Comparison of ENCODE assay signal across 9 cellular contexts in genomic region chr10:124259139-124259825, GRCh38.
DNase-seq lines count a peak whose midpoint lies in the region; ATAC-seq and TF ChIP-seq lines count a peak whose summit lies in the region.
"Had no signal": no experiment of that assay in that cellular context is flagged by ENCODE, and none has a peak within 500 bp of the region (broad histone marks: within the 10 kb centered on the region; RNA-seq: fewer than 3 reads in every experiment).

No MANE protein-coding gene starts in this region.

- H3K27ac ChIP-seq in 22Rv1, result no peak overlapping the region
- H3K27ac ChIP-seq in DND-41 (ENCODE audit: low read length), result no peak overlapping the region
- no peak overlapping the region for H3K27ac ChIP-seq in OCI-LY1 (ENCODE audit: low read depth, low read length, poor library complexity, severe bottlenecking)

- H3K4me2 ChIP-seq in DND-41 (ENCODE audit: insufficient read depth, low read length) (no peak overlapping the region), OCI-LY1 (ENCODE audit: low read length) (no peak overlapping the region)

- no peaks in the 10 kb centered on the region for H4K20me1 ChIP-seq in DND-41 (ENCODE audit: insufficient read depth, low read length)
- no peaks in the 10 kb centered on the region for H4K20me1 ChIP-seq in OCI-LY1 (ENCODE audit: insufficient read depth, low read length)

- H3K36me3 ChIP-seq in DND-41 (ENCODE audit: insufficient read depth, low read length) (no peaks in the 10 kb centered on the region), OCI-LY1 (ENCODE audit: insufficient read depth, low read length) (no peaks in the 10 kb centered on the region; the same call in 1 of the 2 replicates)

- TF ChIP-seq CTCF in 22Rv1 (IDR thresholded peaks at IDR 0.05) (peak; percentile 23), DND-41 (IDR thresholded peaks at IDR 0.05; ENCODE audit: borderline replicate concordance, extremely low read depth, low read length, poor library complexity, severe bottlenecking) (peak; percentile 71), OCI-LY1 (IDR thresholded peaks at IDR 0.05; ENCODE audit: low read length) (peak; percentile 58), fibroblast of villous mesenchyme (IDR thresholded peaks at IDR 0.05; ENCODE audit: insufficient read depth, low read depth, low read length) (peak; percentile 66), GM10248 (IDR thresholded peaks at IDR 0.05; ENCODE audit: control extremely low read depth, extremely low read depth, low read depth, missing control alignments) (no peak)

- no peaks in the 10 kb centered on the region for H3K9me2 ChIP-seq in OCI-LY1 (ENCODE audit: low read depth, low read length)

- H3F3A ChIP-seq in OCI-LY1 (ENCODE audit: insufficient read depth, low read length), result no peaks in the 10 kb centered on the region

- H3K9me3 ChIP-seq in DND-41 (ENCODE audit: insufficient read depth, low read length, severe bottlenecking) (peaks cover 4% of the 10 kb centered on the region), OCI-LY1 (ENCODE audit: low read length) (peaks cover 3% of the 10 kb centered on the region; the same call in 1 of the 2 replicates)

- H3K4me3 ChIP-seq in DND-41 (ENCODE audit: low read depth in 1 of 2, low read length in 2 of 2) (no peak overlapping the region), OCI-LY1 (ENCODE audit: low read depth, low read length, poor library complexity, severe bottlenecking) (no peak overlapping the region), fibroblast of villous mesenchyme (ENCODE audit: low read depth, low read length) (no peak overlapping the region)

- ATAC-seq in DND-41 (ENCODE audit: insufficient read depth, low read depth) (peak; percentile 76), HG03108 (IDR thresholded peaks at IDR 0.05; ENCODE audit: unreplicated experiment) (no peak), GM19463 (IDR thresholded peaks at IDR 0.05; ENCODE audit: unreplicated experiment) (no peak)

- no peaks in the 10 kb centered on the region for H3K27me3 ChIP-seq in DND-41 (ENCODE audit: insufficient read depth, low read length, poor library complexity)
- H3K27me3 ChIP-seq in OCI-LY1 (ENCODE audit: insufficient read depth, low read length), result peaks cover 19% of the 10 kb centered on the region; the same call in 1 of the 2 replicates

- DNase-seq in DND-41 (peak; percentile 51), fibroblast of villous mesenchyme (ENCODE audit: low read depth) (peak; percentile 50), posterior vena cava (ENCODE audit: low spot score) (no peak), GM10248 (ENCODE audit: extremely low spot score) (no peak)
- DNase-seq: GF-D8 had no signal

- H3K4me1 ChIP-seq in DND-41 (ENCODE audit: insufficient read depth, low read length) (no peaks in the 10 kb centered on the region), OCI-LY1 (ENCODE audit: insufficient read depth, low read length, severe bottlenecking) (no peaks in the 10 kb centered on the region)

- H3K9ac ChIP-seq in DND-41 (ENCODE audit: low read depth, low read length) (no peak overlapping the region), OCI-LY1 (ENCODE audit: low read length) (no peak overlapping the region)

- H3K79me2 ChIP-seq in DND-41 (ENCODE audit: insufficient read depth, low read length), result no peaks in the 10 kb centered on the region
- no peaks in the 10 kb centered on the region for H3K79me2 ChIP-seq in OCI-LY1 (ENCODE audit: insufficient read depth, low read length)

- H2AFZ ChIP-seq in DND-41 (ENCODE audit: low read depth, low read length), result no peak overlapping the region
- no peak overlapping the region for H2AFZ ChIP-seq in OCI-LY1 (ENCODE audit: low read length)

- POLR2A ChIA-PET in GM10248 (lab: Yijun Ruan, JAX), result no interaction called here

- CTCF ChIA-PET in GM10248 (lab: Yijun Ruan, JAX), result interaction anchor here (1.4 kb wide), 1 partner anchor 129 kb away, joined by 4 read pairs; no protein-coding TSS in a partner anchor

- intact Hi-C loops in posterior vena cava (cut with DNase I), result no loop called here

Comparison
In these comparisons a context has a peak if more than half of its experiments do, and no peak if none do; other contexts are left out.
1. DNase-seq: peak in DND-41 (single experiment) and fibroblast of villous mesenchyme (single experiment); none in posterior vena cava (single experiment) and GM10248 (single experiment).